ENCODE assay signal across 22 cellular contexts in genomic region chr2:98102878-98103277, GRCh38. TPM values are rescaled to one million over a fixed set of nuclear protein-coding genes. Genes with fewer than 3 reads are reported as not detected.
DNase-seq lines count a peak whose midpoint lies in the region; ATAC-seq, FAIRE-seq and TF ChIP-seq lines count a peak whose summit lies in the region.
"Had no signal": no experiment of that assay in that cellular context is flagged by ENCODE, and none has a peak within 500 bp of the region (broad histone marks: within the 10 kb centered on the region; RNA-seq: fewer than 3 reads in every experiment).

No MANE protein-coding gene starts in this region.

- TF ChIP-seq RAD21 in HepG2 (CRISPR knock-in tag; IDR thresholded peaks at IDR 0.05) = no peak

- no peak for TF ChIP-seq CTCF in HepG2 (CRISPR knock-in tag; IDR thresholded peaks at IDR 0.05)
- no peak for TF ChIP-seq CTCF in right lobe of liver (IDR thresholded peaks at IDR 0.05)

- H3K4me3 ChIP-seq in HepG2 (replicated peaks in 1 of 3; ENCODE audit: insufficient read depth in 1 of 3, low read depth in 2 of 3, low read length in 3 of 3) (no peak overlapping the region), right lobe of liver (no peak overlapping the region)
- H3K4me3 ChIP-seq: BLaER1 treated with 17β-estradiol and CSF1 and Interleukin-3, amounts not matched to agents 10 nM and 100 nM; GM12878; GM23338 had no signal

- ATAC-seq in HepG2 (no peak), right lobe of liver (no peak)
- ATAC-seq: GM12878, GM23338, HCT116 had no signal

- CTCF ChIA-PET in HepG2 (lab: Yijun Ruan, JAX; ENCODE audit: low intra/inter-chr PET ratio, low total read pairs) = no interaction called here

- H4K20me1 ChIP-seq in HepG2 (ENCODE audit: insufficient read depth, low read length) = no peaks in the 10 kb centered on the region
- H4K20me1 ChIP-seq: BLaER1 treated with 17β-estradiol and CSF1 and Interleukin-3, amounts not matched to agents 10 nM and 100 nM had no signal

- TF ChIP-seq EP300 in HepG2 (IDR thresholded peaks at IDR 0.05; ENCODE audit: low read depth in 2 of 2, low read length in 2 of 2) (no peak), HepG2 (CRISPR knock-in tag; IDR thresholded peaks at IDR 0.05; ENCODE audit: borderline replicate concordance) (no peak)

- no peak overlapping the region for H3K9ac ChIP-seq in HepG2 (ENCODE audit: insufficient read depth, low read depth, low read length)
- H3K9ac ChIP-seq: BLaER1 treated with 17β-estradiol and CSF1 and Interleukin-3, amounts not matched to agents 10 nM and 100 nM had no signal

- no peak overlapping the region for H3K4me2 ChIP-seq in HepG2 (ENCODE audit: low read depth, low read length)
- H3K4me2 ChIP-seq: BLaER1 treated with 17β-estradiol and CSF1 and Interleukin-3, amounts not matched to agents 10 nM and 100 nM; GM23338 had no signal

- no peaks in the 10 kb centered on the region for H3K27me3 ChIP-seq in HepG2 (ENCODE audit: control insufficient read depth in 1 of 2, insufficient read depth in 2 of 2, low read length in 2 of 2)
- H3K27me3 ChIP-seq in right lobe of liver = no peaks in the 10 kb centered on the region
- H3K27me3 ChIP-seq: BE2C; BLaER1 treated with 17β-estradiol and CSF1 and Interleukin-3, amounts not matched to agents 10 nM and 100 nM had no signal

- no peak for FAIRE-seq in HepG2 (lab: Jason Lieb, UNC)
- FAIRE-seq: D721Med, GM12878 had no signal

- H3K36me3 ChIP-seq in HepG2 (replicated peaks in 1 of 2; ENCODE audit: control insufficient read depth in 1 of 2, insufficient read depth in 2 of 2, low read length in 2 of 2) (no peaks in the 10 kb centered on the region), right lobe of liver (no peaks in the 10 kb centered on the region)
- H3K36me3 ChIP-seq: BE2C; BLaER1 treated with 17β-estradiol and CSF1 and Interleukin-3, amounts not matched to agents 10 nM and 100 nM had no signal

- no TSS peak for BruUV-seq in HepG2 (replicated peaks; lab: Mats Ljungman, UMichigan)

- TF ChIP-seq POLR2A in HepG2 (IDR thresholded peaks at IDR 0.05; ENCODE audit: insufficient read depth in 1 of 2, low read depth in 2 of 2, low read length in 2 of 2) (no peak), right lobe of liver (IDR thresholded peaks at IDR 0.05) (no peak)

- in situ Hi-C loops in HepG2 (cut with HindIII; ENCODE audit: extremely low pct_ligation_motif_present, low pct_unique_long_range_greater_than_20kb) = no loop called here

- no peak overlapping the region for H3K27ac ChIP-seq in HepG2 (ENCODE audit: extremely low read length, insufficient read depth, low read length)
- H3K27ac ChIP-seq in right lobe of liver = no peak overlapping the region
- H3K27ac ChIP-seq: 22Rv1; BLaER1 treated with 17β-estradiol and CSF1 and Interleukin-3, amounts not matched to agents 10 nM and 100 nM had no signal

- no peak overlapping the region for H2AFZ ChIP-seq in HepG2 (ENCODE audit: low read length)
- H2AFZ ChIP-seq: GM23338 had no signal

- H3K9me3 ChIP-seq in HepG2 (ENCODE audit: low read length) (peaks cover 18% of the 10 kb centered on the region), right lobe of liver (no peaks in the 10 kb centered on the region)
- H3K9me3 ChIP-seq: BE2C had no signal

- POLR2A ChIA-PET in HepG2 (lab: Yijun Ruan, JAX) = no interaction called here

- DNase-seq in DMS53 (lab: John Stamatoyannopoulos, UW) (peak; percentile 38), DMS53 treated with DMSO at 0.1 percent for 48 hours (lab: John Stamatoyannopoulos, UW; ENCODE audit: unreplicated experiment) (no peak), HepG2 (ENCODE audit: low spot score) (no peak), right lobe of liver (no peak), OCI-M1 (lab: John Stamatoyannopoulos, UW) (peak; percentile 29), RPMI8226 (no peak), T1000 (lab: John Stamatoyannopoulos, UW) (no peak)
- DNase-seq: AML-193; BE2C; CD4-positive, alpha-beta T cell; CD8-positive, alpha-beta memory T cell; DMS 273 treated with DMSO at 0.1 percent for 48 hours; DND-41; H9 had no signal

- H3K4me1 ChIP-seq in HepG2 (ENCODE audit: insufficient read depth, low read length) (no peaks in the 10 kb centered on the region), right lobe of liver (no peaks in the 10 kb centered on the region)
- H3K4me1 ChIP-seq: BE2C; BLaER1 treated with 17β-estradiol and CSF1 and Interleukin-3, amounts not matched to agents 10 nM and 100 nM had no signal

- intact Hi-C loops in HepG2 (cut with micrococcal nuclease; ENCODE audit: unreplicated experiment) (no loop called here), right lobe of liver (cut with DNase I) (no loop called here)

- H3K79me2 ChIP-seq in HepG2 (ENCODE audit: insufficient read depth, low read length) = no peaks in the 10 kb centered on the region

TF ChIP-seq in HepG2, 621 proteins besides CTCF, POLR2A, EP300 and RAD21:
- TF ChIP-seq ZNF224 (CRISPR knock-in tag; IDR thresholded peaks at IDR 0.05) (no peak), HMG20A (CRISPR knock-in tag; IDR thresholded peaks at IDR 0.05; ENCODE audit: borderline replicate concordance) (no peak), ZNF382 (CRISPR knock-in tag; IDR thresholded peaks at IDR 0.05; ENCODE audit: borderline replicate concordance) (peak; percentile 97; the same call in 1 of the 2 replicates)
- TF ChIP-seq, protein P1, sequence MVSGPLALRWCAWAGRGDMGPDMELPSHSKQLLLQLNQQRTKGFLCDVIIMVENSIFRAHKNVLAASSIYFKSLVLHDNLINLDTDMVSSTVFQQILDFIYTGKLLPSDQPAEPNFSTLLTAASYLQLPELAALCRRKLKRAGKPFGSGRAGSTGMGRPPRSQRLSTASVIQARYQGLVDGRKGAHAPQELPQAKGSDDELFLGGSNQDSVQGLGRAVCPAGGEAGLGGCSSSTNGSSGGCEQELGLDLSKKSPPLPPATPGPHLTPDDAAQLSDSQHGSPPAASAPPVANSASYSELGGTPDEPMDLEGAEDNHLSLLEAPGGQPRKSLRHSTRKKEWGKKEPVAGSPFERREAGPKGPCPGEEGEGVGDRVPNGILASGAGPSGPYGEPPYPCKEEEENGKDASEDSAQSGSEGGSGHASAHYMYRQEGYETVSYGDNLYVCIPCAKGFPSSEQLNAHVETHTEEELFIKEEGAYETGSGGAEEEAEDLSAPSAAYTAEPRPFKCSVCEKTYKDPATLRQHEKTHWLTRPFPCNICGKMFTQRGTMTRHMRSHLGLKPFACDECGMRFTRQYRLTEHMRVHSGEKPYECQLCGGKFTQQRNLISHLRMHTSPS (CRISPR knock-in tag; IDR thresholded peaks at IDR 0.05; ENCODE audit: low read depth) = no peak

RNA-seq across cellular contexts. Expression of gene VWA3B, which starts 15.9 kb away (rescaled TPM):
- total RNA-seq in HepG2 (2016; rRNA removed; fragmentation: Illumina TruSeq; extraction: Trizol) (not detected in 2 replicates), right lobe of liver (under 1 TPM in 4 of 6 experiments, not detected in 2; 0.09 to 0.24 (median 0.13) TPM)
- not detected in 2 replicates for total RNA-seq in HepG2 (2016; cell fraction: cytosol; rRNA removed; fragmentation: Illumina TruSeq; extraction: Trizol; ENCODE audit: low read depth)
- not detected in 2 replicates for total RNA-seq in HepG2 (2016; cell fraction: insoluble cytoplasmic fraction; rRNA removed; fragmentation: Illumina TruSeq; extraction: Trizol)
- not detected in 2 replicates for total RNA-seq in HepG2 (2016; cell fraction: membrane; rRNA removed; fragmentation: Illumina TruSeq; extraction: Trizol)
- not detected in 2 replicates for total RNA-seq in HepG2 (2016; cell fraction: nucleus; rRNA removed; fragmentation: Illumina TruSeq; extraction: Trizol)
- polyA plus RNA-seq in HepG2 (2011; rRNA removed) = not detected in 2 replicates
- 0.03 TPM in 1 of 2 replicates, not detected in the other for polyA plus RNA-seq in HepG2 (2011; cell fraction: cytosol; rRNA removed)
- not detected in 2 replicates for polyA plus RNA-seq in HepG2 (2011; cell fraction: nucleus; rRNA removed)
- polyA plus RNA-seq in HepG2 (2012) = not detected in 2 replicates
- polyA plus RNA-seq in HepG2 (2016; cell fraction: cytosol; fragmentation: Illumina TruSeq; extraction: Trizol; ENCODE audit: low read depth) = not detected in 2 replicates
- not detected in 2 replicates for polyA plus RNA-seq in HepG2 (2016; cell fraction: insoluble cytoplasmic fraction; fragmentation: Illumina TruSeq; extraction: Trizol; ENCODE audit: low read depth)
- not detected in 2 replicates for polyA plus RNA-seq in HepG2 (2016; cell fraction: membrane; fragmentation: Illumina TruSeq; extraction: Trizol; ENCODE audit: low read depth)
- polyA plus RNA-seq in HepG2 (2016; cell fraction: nucleus; fragmentation: Illumina TruSeq; extraction: Trizol; ENCODE audit: insufficient read depth, low read depth) = not detected in 2 replicates
- not detected in 2 replicates for polyA minus RNA-seq in HepG2 (2011; rRNA and poly(A)+ RNA removed; ENCODE audit: low replicate concordance)
- not detected in 2 replicates for polyA minus RNA-seq in HepG2 (2011; cell fraction: cytosol; rRNA and poly(A)+ RNA removed)
- not detected in 2 replicates for polyA minus RNA-seq in HepG2 (2011; cell fraction: nucleus; rRNA and poly(A)+ RNA removed)
- total RNA-seq: CD4-positive, alpha-beta T cell; CD8-positive, alpha-beta memory T cell; GM23338; H4; H9 had no signal
- polyA plus RNA-seq: CD14-positive monocyte; CD8-positive, alpha-beta memory T cell; GM23338 had no signal

Comparison
In these comparisons a context has a peak if more than half of its experiments do, and no peak if none do; other contexts are left out.
1. DNase-seq: peak in DMS53 (single experiment) and OCI-M1 (single experiment); none in DMS53 treated with DMSO at 0.1 percent for 48 hours (single experiment), HepG2 (single experiment), right lobe of liver (0 of 3), RPMI8226 (single experiment) and T1000 (single experiment).